20 cellular contexts compared by ENCODE assay signal in genomic region chr5:72608297-72608696, GRCh38.
DNase-seq lines count a peak whose midpoint lies in the region; ATAC-seq and TF ChIP-seq lines count a peak whose summit lies in the region.
"Had no signal": no experiment of that assay in that cellular context is flagged by ENCODE, and none has a peak within 500 bp of the region (broad histone marks: within the 10 kb centered on the region; RNA-seq: fewer than 3 reads in every experiment).

No MANE protein-coding gene starts in this region.

- no peak overlapping the region for H3K18ac ChIP-seq in trophoblast cell (ENCODE audit: low read length)

- H3K4me1 ChIP-seq in SJCRH30, result no peaks in the 10 kb centered on the region
- peaks cover 8 to 15% of the 10 kb centered on the region in 2 experiments for H3K4me1 ChIP-seq in trophoblast cell (ENCODE audit: control insufficient read depth in 1 of 2, insufficient read depth in 2 of 2, low read length in 2 of 2)
- H3K4me1 ChIP-seq: lower lobe of right lung had no signal

- no peak for ATAC-seq in HG03342 (IDR thresholded peaks at IDR 0.05; ENCODE audit: unreplicated experiment)
- no peak for ATAC-seq in GM18873 (IDR thresholded peaks at IDR 0.05; ENCODE audit: low FRiP score, unreplicated experiment)
- ATAC-seq: HCT116; lower lobe of right lung; stimulated activated memory B cell treated with anti-CD40 and anti-IgM and Interleukin-4, amounts not matched to agents 10 μg/mL and 1 μg/mL and 100 μg/mL, for 72 hours had no signal

- DNase-seq in HFF-Myc (ENCODE audit: extremely low read depth, low read depth) (peak; percentile 31), SJCRH30 (peak; percentile 58 to 83), fibroblast of peridontal ligament (ENCODE audit: extremely low read depth) (peak; percentile 84), trophoblast cell (no peak), NCI-H2196 treated with DMSO at 0.1 percent for 48 hours (lab: John Stamatoyannopoulos, UW; ENCODE audit: unreplicated experiment) (no peak), coronary artery (ENCODE audit: low spot score) (no peak)
- DNase-seq: activated naive CD8-positive, alpha-beta T cell treated with anti-CD3 and anti-CD28 coated beads, Interleukin-2, amount 10 ng/mL, durations not matched to agents 7 days and 5 days; effector CD8-positive, alpha-beta T cell; lower lobe of right lung; NCI-H526 treated with DMSO at 0.1 percent for 48 hours; SIG-M5; stimulated activated CD4-positive, alpha-beta T cell treated with anti-CD3 and anti-CD28 coated beads, Interleukin-2, amount 100 ng/mL, for 48 hours; WERI-Rb-1 had no signal

- no peaks in the 10 kb centered on the region for H3K27me3 ChIP-seq in SJCRH30
- no peaks in the 10 kb centered on the region for H3K27me3 ChIP-seq in trophoblast cell (ENCODE audit: insufficient read depth, low read length)
- H3K27me3 ChIP-seq: heart right ventricle had no signal

- H3K4ac ChIP-seq in trophoblast cell (ENCODE audit: low read depth, low read length), result peak overlapping the region; percentile 46

- no peak overlapping the region for H3K23ac ChIP-seq in trophoblast cell (ENCODE audit: low read length)

- no peak overlapping the region for H4K91ac ChIP-seq in trophoblast cell (ENCODE audit: low read depth, low read length)

- H3K9me3 ChIP-seq in SJCRH30 (replicated peaks), result no peaks in the 10 kb centered on the region
- no peaks in the 10 kb centered on the region for H3K9me3 ChIP-seq in trophoblast cell (ENCODE audit: insufficient read depth, low read depth, low read length)
- H3K9me3 ChIP-seq: heart right ventricle, lower lobe of right lung had no signal

- no peak overlapping the region for H3K14ac ChIP-seq in trophoblast cell (ENCODE audit: low read length)

- no CpG with 5 or more reads among the region's 8 CpGs for WGBS in trophoblast cell (ENCODE audit: extremely low coverage, insufficient coverage, insufficient read length)

- no peak overlapping the region for H3K27ac ChIP-seq in SJCRH30
- H3K27ac ChIP-seq in trophoblast cell (ENCODE audit: low read depth, low read length), result no peak overlapping the region
- H3K27ac ChIP-seq in coronary artery, result no peak overlapping the region
- H3K27ac ChIP-seq: C4-2B, heart right ventricle, lower lobe of right lung, parathyroid adenoma, WERI-Rb-1 had no signal

- H4K8ac ChIP-seq in trophoblast cell (ENCODE audit: low read depth, low read length), result no peak overlapping the region

- H4K12ac ChIP-seq in trophoblast cell (ENCODE audit: low read depth, low read length), result no peak overlapping the region

- H2BK120ac ChIP-seq in trophoblast cell (ENCODE audit: insufficient read depth, low read length, poor library complexity), result no peak overlapping the region

- H2BK5ac ChIP-seq in trophoblast cell (ENCODE audit: low read depth, low read length, poor library complexity), result no peak overlapping the region

- H3K79me1 ChIP-seq in trophoblast cell (ENCODE audit: low read length), result peaks cover 15% of the 10 kb centered on the region

- H3K79me2 ChIP-seq in trophoblast cell (ENCODE audit: control insufficient read depth, insufficient read depth, low read length, poor library complexity), result no peaks in the 10 kb centered on the region
- H3K79me2 ChIP-seq: parathyroid adenoma had no signal

- H3K36me3 ChIP-seq in SJCRH30 (no peaks in the 10 kb centered on the region), trophoblast cell (ENCODE audit: control insufficient read depth in 1 of 2, insufficient read depth in 2 of 2, low read length in 2 of 2) (no peaks in the 10 kb centered on the region)
- H3K36me3 ChIP-seq: heart right ventricle, lower lobe of right lung, WERI-Rb-1 had no signal

- TF ChIP-seq CTCF in HFF-Myc (IDR thresholded peaks at IDR 0.05; ENCODE audit: low read depth, low read length, missing control alignments) (no peak), coronary artery (IDR thresholded peaks at IDR 0.05) (no peak)

- no peak overlapping the region for H3K9ac ChIP-seq in trophoblast cell (ENCODE audit: low read length)
- H3K9ac ChIP-seq: parathyroid adenoma had no signal

- H2AK5ac ChIP-seq in trophoblast cell (ENCODE audit: low read length), result no peak overlapping the region

- H3K4me3 ChIP-seq in HFF-Myc (replicated peaks; ENCODE audit: low read depth, low read length), result no peak overlapping the region
- H3K4me3 ChIP-seq in SJCRH30, result no peak overlapping the region
- no peak overlapping the region for H3K4me3 ChIP-seq in trophoblast cell (ENCODE audit: low read depth, low read length)
- H3K4me3 ChIP-seq in coronary artery, result no peak overlapping the region
- H3K4me3 ChIP-seq: heart right ventricle, lower lobe of right lung had no signal

- no peak overlapping the region for H2BK12ac ChIP-seq in trophoblast cell (ENCODE audit: low read length)

- H3K4me2 ChIP-seq in trophoblast cell (ENCODE audit: low read length), result no peak overlapping the region

- no peak overlapping the region for H2AFZ ChIP-seq in trophoblast cell (ENCODE audit: insufficient read depth, low read length, poor library complexity)
- H2AFZ ChIP-seq: parathyroid adenoma had no signal

Comparison
In these comparisons a context has a peak if more than half of its experiments do, and no peak if none do; other contexts are left out.
1. DNase-seq: peak in HFF-Myc (single experiment), SJCRH30 (2 of 2) and fibroblast of peridontal ligament (single experiment); none in trophoblast cell (0 of 2), NCI-H2196 treated with DMSO at 0.1 percent for 48 hours (single experiment) and coronary artery (single experiment).